35 cellular contexts compared by ENCODE assay signal in genomic region chr11:24880962-24881361, GRCh38.
"Had no signal": no experiment of that assay in that cellular context is flagged by ENCODE, and none has a peak within 500 bp of the region (broad histone marks: within the 10 kb centered on the region; RNA-seq: fewer than 3 reads in every experiment).

No MANE protein-coding gene starts in this region.

- H3K4me3 ChIP-seq: MG63 had no signal

- H3K9ac ChIP-seq: KMS-11 had no signal

- DNase-seq: Karpas-422, Kasumi-1, KBM-7, KG1, MG63, MV-4-11, NCI-H1048, NCI-H1092, NCI-H1092 treated with DMSO at 0.1 percent for 48 hours, NCI-H1105, NCI-H1105 treated with DMSO at 0.1 percent for 48 hours, NCI-H1417, NCI-H1417 treated with DMSO at 0.1 percent for 48 hours, NCI-H1436, NCI-H1436 treated with DMSO at 0.1 percent for 48 hours, NCI-H146, NCI-H1694, NCI-H1694 treated with DMSO at 0.1 percent for 48 hours, NCI-H187, NCI-H187 treated with DMSO at 0.1 percent for 48 hours, NCI-H1930, NCI-H2029, NCI-H2029 treated with DMSO at 0.1 percent for 48 hours, NCI-H2081, NCI-H2081 treated with DMSO at 0.1 percent for 48 hours, NCI-H2107, NCI-H2171, NCI-H2171 treated with DMSO at 0.1 percent for 48 hours, NCI-H2227 treated with DMSO at 0.1 percent for 48 hours, NCI-H226, NCI-H345, NCI-H446, NCI-H446 treated with DMSO at 0.1 percent for 48 hours, NCI-H510A had no signal

- H3K9me3 ChIP-seq: MG63 had no signal

- H3K27me3 ChIP-seq: MG63 had no signal

- H3K36me3 ChIP-seq: MG63 had no signal

- H3K27ac ChIP-seq: KMS-11 had no signal
